In the genomic region with DNA sequence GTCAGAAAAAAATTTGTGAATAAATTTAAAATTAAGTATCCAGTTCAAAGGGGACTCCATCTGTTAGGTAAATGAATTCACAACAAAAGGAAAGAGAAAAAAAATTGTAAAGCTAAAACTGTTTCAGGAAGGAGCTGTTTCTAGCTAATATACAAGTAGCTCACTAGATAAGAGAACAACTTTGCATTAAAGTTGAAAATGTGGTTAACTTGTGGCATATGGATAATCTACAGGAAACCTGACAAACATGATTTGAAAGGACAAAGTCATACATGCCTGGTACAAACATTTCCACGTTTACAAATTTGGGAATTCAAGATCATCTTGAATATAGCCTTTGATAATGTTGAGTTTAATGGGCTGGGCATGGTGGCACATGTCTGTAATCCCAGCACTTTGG, we compare ENCODE assay signal across 1 cellular context.
TF ChIP-seq lines count a peak whose summit lies in the region.

No MANE protein-coding gene starts in this region.

TF ChIP-seq in K562, 482 proteins besides CTCF, POLR2A, EP300 and RAD21:
- TF ChIP-seq ETV5 (CRISPR knock-in tag; IDR thresholded peaks at IDR 0.05; ENCODE audit: low read depth) (no peak), SREBF2 (CRISPR knock-in tag; IDR thresholded peaks at IDR 0.05) (no peak), ZNF354B (CRISPR knock-in tag; IDR thresholded peaks at IDR 0.05) (no peak), ASH1L (IDR thresholded peaks at IDR 0.05; ENCODE audit: borderline replicate concordance, low read depth, partially characterized antibody) (peak; percentile 21)
